ENCODE assay signal across 1 cellular context in the genomic region with DNA sequence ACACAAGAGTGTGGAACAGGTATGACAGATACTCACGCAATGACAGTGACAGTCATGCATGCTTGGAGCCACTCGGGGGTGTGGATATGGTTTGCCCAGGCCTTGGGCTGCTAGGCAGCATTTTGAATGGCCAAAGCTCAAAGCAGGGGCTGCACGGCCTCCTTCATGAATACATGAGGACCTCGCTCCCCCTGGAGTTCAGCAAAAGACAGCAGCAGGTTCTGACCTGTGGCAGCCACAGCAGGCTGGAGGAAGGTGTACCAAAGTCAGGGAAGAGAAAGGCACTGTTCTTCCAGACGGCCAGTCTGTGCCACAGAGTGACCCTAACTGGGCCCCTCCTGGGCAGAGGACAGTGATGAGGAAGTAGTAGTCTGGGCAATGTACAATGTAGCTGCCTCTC.
TF ChIP-seq lines count a peak whose summit lies in the region.

No MANE protein-coding gene starts in this region.

TF ChIP-seq in WTC11, 78 proteins besides CTCF, POLR2A, EP300 and RAD21 (continued from another document):
- TF ChIP-seq, protein P1, sequence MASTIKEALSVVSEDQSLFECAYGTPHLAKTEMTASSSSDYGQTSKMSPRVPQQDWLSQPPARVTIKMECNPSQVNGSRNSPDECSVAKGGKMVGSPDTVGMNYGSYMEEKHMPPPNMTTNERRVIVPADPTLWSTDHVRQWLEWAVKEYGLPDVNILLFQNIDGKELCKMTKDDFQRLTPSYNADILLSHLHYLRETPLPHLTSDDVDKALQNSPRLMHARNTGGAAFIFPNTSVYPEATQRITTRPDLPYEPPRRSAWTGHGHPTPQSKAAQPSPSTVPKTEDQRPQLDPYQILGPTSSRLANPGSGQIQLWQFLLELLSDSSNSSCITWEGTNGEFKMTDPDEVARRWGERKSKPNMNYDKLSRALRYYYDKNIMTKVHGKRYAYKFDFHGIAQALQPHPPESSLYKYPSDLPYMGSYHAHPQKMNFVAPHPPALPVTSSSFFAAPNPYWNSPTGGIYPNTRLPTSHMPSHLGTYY (CRISPR knock-in tag; IDR thresholded peaks at IDR 0.05): no peak
- TF ChIP-seq, protein P2, sequence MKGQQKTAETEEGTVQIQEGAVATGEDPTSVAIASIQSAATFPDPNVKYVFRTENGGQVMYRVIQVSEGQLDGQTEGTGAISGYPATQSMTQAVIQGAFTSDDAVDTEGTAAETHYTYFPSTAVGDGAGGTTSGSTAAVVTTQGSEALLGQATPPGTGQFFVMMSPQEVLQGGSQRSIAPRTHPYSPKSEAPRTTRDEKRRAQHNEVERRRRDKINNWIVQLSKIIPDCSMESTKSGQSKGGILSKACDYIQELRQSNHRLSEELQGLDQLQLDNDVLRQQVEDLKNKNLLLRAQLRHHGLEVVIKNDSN (CRISPR knock-in tag; IDR thresholded peaks at IDR 0.05): no peak
- TF ChIP-seq, protein P3, sequence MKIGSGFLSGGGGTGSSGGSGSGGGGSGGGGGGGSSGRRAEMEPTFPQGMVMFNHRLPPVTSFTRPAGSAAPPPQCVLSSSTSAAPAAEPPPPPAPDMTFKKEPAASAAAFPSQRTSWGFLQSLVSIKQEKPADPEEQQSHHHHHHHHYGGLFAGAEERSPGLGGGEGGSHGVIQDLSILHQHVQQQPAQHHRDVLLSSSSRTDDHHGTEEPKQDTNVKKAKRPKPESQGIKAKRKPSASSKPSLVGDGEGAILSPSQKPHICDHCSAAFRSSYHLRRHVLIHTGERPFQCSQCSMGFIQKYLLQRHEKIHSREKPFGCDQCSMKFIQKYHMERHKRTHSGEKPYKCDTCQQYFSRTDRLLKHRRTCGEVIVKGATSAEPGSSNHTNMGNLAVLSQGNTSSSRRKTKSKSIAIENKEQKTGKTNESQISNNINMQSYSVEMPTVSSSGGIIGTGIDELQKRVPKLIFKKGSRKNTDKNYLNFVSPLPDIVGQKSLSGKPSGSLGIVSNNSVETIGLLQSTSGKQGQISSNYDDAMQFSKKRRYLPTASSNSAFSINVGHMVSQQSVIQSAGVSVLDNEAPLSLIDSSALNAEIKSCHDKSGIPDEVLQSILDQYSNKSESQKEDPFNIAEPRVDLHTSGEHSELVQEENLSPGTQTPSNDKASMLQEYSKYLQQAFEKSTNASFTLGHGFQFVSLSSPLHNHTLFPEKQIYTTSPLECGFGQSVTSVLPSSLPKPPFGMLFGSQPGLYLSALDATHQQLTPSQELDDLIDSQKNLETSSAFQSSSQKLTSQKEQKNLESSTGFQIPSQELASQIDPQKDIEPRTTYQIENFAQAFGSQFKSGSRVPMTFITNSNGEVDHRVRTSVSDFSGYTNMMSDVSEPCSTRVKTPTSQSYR (CRISPR knock-in tag; IDR thresholded peaks at IDR 0.05): no peak
- TF ChIP-seq, protein P4, sequence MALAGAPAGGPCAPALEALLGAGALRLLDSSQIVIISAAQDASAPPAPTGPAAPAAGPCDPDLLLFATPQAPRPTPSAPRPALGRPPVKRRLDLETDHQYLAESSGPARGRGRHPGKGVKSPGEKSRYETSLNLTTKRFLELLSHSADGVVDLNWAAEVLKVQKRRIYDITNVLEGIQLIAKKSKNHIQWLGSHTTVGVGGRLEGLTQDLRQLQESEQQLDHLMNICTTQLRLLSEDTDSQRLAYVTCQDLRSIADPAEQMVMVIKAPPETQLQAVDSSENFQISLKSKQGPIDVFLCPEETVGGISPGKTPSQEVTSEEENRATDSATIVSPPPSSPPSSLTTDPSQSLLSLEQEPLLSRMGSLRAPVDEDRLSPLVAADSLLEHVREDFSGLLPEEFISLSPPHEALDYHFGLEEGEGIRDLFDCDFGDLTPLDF (CRISPR knock-in tag; IDR thresholded peaks at IDR 0.05): no peak
- TF ChIP-seq ZNF121 (CRISPR knock-in tag; IDR thresholded peaks at IDR 0.05) (no peak), NFYB (CRISPR knock-in tag; conservative IDR thresholded peaks at IDR 0.05; ENCODE audit: low read depth) (no peak), FOXJ3 (CRISPR knock-in tag; IDR thresholded peaks at IDR 0.05; ENCODE audit: borderline replicate concordance) (no peak), JUN (CRISPR knock-in tag; IDR thresholded peaks at IDR 0.05) (no peak)
- TF ChIP-seq, protein P5, sequence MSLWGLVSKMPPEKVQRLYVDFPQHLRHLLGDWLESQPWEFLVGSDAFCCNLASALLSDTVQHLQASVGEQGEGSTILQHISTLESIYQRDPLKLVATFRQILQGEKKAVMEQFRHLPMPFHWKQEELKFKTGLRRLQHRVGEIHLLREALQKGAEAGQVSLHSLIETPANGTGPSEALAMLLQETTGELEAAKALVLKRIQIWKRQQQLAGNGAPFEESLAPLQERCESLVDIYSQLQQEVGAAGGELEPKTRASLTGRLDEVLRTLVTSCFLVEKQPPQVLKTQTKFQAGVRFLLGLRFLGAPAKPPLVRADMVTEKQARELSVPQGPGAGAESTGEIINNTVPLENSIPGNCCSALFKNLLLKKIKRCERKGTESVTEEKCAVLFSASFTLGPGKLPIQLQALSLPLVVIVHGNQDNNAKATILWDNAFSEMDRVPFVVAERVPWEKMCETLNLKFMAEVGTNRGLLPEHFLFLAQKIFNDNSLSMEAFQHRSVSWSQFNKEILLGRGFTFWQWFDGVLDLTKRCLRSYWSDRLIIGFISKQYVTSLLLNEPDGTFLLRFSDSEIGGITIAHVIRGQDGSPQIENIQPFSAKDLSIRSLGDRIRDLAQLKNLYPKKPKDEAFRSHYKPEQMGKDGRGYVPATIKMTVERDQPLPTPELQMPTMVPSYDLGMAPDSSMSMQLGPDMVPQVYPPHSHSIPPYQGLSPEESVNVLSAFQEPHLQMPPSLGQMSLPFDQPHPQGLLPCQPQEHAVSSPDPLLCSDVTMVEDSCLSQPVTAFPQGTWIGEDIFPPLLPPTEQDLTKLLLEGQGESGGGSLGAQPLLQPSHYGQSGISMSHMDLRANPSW (CRISPR knock-in tag; conservative IDR thresholded peaks at IDR 0.05; ENCODE audit: low read depth): no peak
